Comparison of ENCODE assay signal across 1 cellular context in the genomic region with DNA sequence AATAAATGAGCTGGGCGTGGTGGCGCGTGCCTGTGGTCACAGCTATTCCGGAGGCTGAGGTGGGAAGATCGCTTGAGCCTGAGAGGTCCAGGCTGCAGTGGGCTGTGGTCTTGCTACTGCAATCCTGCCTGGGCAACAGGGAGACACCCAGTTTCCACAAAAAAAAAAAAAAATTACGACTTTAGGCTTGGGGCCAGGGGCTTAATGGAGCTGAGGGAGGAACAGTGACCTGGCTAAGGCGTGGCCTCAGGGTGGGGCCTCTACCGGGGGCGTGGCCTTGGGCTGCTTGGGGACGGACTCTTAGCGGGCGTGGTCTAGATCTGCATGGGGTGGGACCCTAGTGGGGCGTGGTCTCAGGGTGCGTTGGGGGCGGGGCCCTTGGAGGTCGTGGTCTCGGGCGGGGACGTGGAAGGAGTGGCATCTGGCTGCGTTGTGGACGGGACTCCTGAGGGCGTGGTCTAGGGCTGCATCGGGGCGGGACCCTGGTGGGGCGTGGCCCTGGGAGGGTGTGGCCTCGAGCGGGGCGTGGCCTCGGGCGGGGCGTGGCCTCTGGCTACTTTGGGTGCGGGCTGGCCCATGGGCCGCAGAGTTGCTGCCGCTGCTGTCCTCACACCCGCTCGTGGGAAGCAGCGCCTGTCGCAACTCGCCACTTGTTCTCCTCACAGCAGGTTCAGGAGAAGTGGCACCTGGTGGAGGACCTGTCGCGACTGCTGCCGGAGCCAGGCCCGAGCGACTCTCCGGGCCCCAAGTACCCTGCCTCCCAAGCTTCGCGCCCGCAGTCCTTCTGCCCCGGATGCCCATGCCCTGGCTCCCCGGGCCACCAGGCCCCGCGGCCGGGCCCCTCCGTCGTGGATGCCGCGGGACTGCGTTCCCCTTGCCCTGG.
TF ChIP-seq lines count a peak whose summit lies in the region.

No MANE protein-coding gene starts in this region.

TF ChIP-seq in K562, 482 proteins besides CTCF, POLR2A, EP300 and RAD21 (continued from another document):
- 0 out of 2 replicates have a peak, but pooled peaks have one; percentile 36 for TF ChIP-seq STAT6 (CRISPR knock-in tag; IDR thresholded peaks at IDR 0.05)
- TF ChIP-seq MAFK (IDR thresholded peaks at IDR 0.05; ENCODE audit: low read length) = no peak
- TF ChIP-seq ZBTB43 (CRISPR knock-in tag; IDR thresholded peaks at IDR 0.05) = peak; percentile 39; the same call in 1 of the 2 replicates
- peak; percentile 75 for TF ChIP-seq NEUROD1 (IDR thresholded peaks at IDR 0.05; ENCODE audit: borderline replicate concordance, low read depth, low read length, partially characterized antibody)
- TF ChIP-seq ZNF668 (CRISPR knock-in tag; IDR thresholded peaks at IDR 0.05) = no peak
- TF ChIP-seq MAFG (tag; conservative IDR thresholded peaks at IDR 0.05) = no peak
- TF ChIP-seq SMAD2 (IDR thresholded peaks at IDR 0.05; ENCODE audit: low read depth, low read length) = no peak
- TF ChIP-seq, protein P1, sequence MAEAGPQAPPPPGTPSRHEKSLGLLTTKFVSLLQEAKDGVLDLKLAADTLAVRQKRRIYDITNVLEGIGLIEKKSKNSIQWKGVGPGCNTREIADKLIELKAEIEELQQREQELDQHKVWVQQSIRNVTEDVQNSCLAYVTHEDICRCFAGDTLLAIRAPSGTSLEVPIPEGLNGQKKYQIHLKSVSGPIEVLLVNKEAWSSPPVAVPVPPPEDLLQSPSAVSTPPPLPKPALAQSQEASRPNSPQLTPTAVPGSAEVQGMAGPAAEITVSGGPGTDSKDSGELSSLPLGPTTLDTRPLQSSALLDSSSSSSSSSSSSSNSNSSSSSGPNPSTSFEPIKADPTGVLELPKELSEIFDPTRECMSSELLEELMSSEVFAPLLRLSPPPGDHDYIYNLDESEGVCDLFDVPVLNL (CRISPR knock-in tag; IDR thresholded peaks at IDR 0.05; ENCODE audit: low read depth) = no peak
- TF ChIP-seq ZBTB11 (CRISPR knock-in tag; IDR thresholded peaks at IDR 0.05) = no peak
- no peak for TF ChIP-seq EP400 (IDR thresholded peaks at IDR 0.05)
- TF ChIP-seq, protein P2, sequence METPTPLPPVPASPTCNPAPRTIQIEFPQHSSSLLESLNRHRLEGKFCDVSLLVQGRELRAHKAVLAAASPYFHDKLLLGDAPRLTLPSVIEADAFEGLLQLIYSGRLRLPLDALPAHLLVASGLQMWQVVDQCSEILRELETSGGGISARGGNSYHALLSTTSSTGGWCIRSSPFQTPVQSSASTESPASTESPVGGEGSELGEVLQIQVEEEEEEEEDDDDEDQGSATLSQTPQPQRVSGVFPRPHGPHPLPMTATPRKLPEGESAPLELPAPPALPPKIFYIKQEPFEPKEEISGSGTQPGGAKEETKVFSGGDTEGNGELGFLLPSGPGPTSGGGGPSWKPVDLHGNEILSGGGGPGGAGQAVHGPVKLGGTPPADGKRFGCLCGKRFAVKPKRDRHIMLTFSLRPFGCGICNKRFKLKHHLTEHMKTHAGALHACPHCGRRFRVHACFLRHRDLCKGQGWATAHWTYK (CRISPR knock-in tag; IDR thresholded peaks at IDR 0.05) = peak; percentile 68; the same call in 1 of the 2 replicates
- TF ChIP-seq, protein P3, sequence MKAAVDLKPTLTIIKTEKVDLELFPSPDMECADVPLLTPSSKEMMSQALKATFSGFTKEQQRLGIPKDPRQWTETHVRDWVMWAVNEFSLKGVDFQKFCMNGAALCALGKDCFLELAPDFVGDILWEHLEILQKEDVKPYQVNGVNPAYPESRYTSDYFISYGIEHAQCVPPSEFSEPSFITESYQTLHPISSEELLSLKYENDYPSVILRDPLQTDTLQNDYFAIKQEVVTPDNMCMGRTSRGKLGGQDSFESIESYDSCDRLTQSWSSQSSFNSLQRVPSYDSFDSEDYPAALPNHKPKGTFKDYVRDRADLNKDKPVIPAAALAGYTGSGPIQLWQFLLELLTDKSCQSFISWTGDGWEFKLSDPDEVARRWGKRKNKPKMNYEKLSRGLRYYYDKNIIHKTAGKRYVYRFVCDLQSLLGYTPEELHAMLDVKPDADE (conservative IDR thresholded peaks at IDR 0.05; ENCODE audit: control insufficient read depth, low read depth, low read length) = no peak; the same call in 1 of the 2 replicates
- no peak for TF ChIP-seq SIRT6 (IDR thresholded peaks at IDR 0.05; ENCODE audit: low read depth, low read length)
- TF ChIP-seq ZC3H11A (IDR thresholded peaks at IDR 0.05; ENCODE audit: low read depth, low read length) = no peak
- no peak for TF ChIP-seq ZFP1 (CRISPR knock-in tag; IDR thresholded peaks at IDR 0.05)
- TF ChIP-seq KAT8 (IDR thresholded peaks at IDR 0.05; ENCODE audit: low read depth) = no peak
